3 cellular contexts compared by ENCODE assay signal in the genomic region with DNA sequence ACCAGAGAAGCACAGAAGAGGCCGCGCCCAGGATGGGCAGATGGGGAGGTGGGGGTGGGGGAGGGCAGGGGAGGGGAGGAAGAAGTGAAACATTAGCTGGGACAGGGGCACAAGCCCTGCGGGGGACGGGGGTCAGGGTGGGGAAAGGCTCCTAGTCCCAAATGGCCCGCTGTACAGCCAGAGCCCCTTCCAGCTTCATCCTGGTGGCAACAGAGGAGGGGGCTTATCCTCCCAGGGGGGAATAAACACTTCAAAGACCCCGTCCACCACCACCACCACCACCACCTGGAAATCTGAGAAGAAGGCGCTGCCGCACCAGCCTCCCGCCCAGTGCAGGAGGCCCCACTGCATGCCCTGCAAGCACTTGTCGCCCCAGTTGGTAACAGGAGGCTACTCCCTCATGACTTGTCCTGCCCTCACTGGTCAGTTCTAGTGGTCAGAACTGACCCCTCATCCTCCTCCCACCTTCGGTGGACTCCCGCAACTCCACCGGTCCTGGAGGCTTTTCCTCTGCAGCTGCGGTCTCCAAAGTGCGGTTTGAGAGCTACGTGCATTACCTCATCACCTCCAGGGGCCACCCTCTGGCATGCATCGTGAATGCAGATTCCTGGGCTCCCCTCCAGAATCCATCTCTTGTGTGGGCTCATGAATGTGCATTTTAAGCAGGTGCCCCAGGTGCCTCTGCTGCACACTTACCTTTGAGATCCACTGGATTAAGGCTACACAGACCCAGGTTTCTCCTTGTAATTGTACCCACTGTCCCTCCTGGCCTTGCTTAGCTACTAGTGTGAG.
TF ChIP-seq lines count a peak whose summit lies in the region.

No MANE protein-coding gene starts in this region.

TF ChIP-seq in A549, 52 proteins besides CTCF, POLR2A, EP300 and RAD21:
- TF ChIP-seq, protein P1, sequence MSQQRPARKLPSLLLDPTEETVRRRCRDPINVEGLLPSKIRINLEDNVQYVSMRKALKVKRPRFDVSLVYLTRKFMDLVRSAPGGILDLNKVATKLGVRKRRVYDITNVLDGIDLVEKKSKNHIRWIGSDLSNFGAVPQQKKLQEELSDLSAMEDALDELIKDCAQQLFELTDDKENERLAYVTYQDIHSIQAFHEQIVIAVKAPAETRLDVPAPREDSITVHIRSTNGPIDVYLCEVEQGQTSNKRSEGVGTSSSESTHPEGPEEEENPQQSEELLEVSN (IDR thresholded peaks at IDR 0.05; ENCODE audit: borderline replicate concordance, low read depth) = no peak
- TF ChIP-seq JUNB (IDR thresholded peaks at IDR 0.05) = no peak
- TF ChIP-seq ZSCAN20 (CRISPR knock-in tag; IDR thresholded peaks at IDR 0.05) = no peak
- TF ChIP-seq HOXB13 (CRISPR knock-in tag; IDR thresholded peaks at IDR 0.05; ENCODE audit: low read depth) = no peak
- no peak for TF ChIP-seq KDM1A (IDR thresholded peaks at IDR 0.05; ENCODE audit: low read depth)
- no peak for TF ChIP-seq PHF8 (IDR thresholded peaks at IDR 0.05; ENCODE audit: borderline replicate concordance, low read depth)
- no peak for TF ChIP-seq NR3C1 (IDR thresholded peaks at IDR 0.05)

TF ChIP-seq in GM23338, 12 proteins besides CTCF, POLR2A, EP300 and RAD21 (continues in another document):
- TF ChIP-seq, protein P2, sequence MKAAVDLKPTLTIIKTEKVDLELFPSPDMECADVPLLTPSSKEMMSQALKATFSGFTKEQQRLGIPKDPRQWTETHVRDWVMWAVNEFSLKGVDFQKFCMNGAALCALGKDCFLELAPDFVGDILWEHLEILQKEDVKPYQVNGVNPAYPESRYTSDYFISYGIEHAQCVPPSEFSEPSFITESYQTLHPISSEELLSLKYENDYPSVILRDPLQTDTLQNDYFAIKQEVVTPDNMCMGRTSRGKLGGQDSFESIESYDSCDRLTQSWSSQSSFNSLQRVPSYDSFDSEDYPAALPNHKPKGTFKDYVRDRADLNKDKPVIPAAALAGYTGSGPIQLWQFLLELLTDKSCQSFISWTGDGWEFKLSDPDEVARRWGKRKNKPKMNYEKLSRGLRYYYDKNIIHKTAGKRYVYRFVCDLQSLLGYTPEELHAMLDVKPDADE (IDR thresholded peaks at IDR 0.05) = no peak
- no peak for TF ChIP-seq CREB1 (CRISPR knock-in tag; IDR thresholded peaks at IDR 0.05; ENCODE audit: low read depth)
- TF ChIP-seq NANOG (IDR thresholded peaks at IDR 0.05; ENCODE audit: borderline replicate concordance) = no peak
- TF ChIP-seq, protein P3, sequence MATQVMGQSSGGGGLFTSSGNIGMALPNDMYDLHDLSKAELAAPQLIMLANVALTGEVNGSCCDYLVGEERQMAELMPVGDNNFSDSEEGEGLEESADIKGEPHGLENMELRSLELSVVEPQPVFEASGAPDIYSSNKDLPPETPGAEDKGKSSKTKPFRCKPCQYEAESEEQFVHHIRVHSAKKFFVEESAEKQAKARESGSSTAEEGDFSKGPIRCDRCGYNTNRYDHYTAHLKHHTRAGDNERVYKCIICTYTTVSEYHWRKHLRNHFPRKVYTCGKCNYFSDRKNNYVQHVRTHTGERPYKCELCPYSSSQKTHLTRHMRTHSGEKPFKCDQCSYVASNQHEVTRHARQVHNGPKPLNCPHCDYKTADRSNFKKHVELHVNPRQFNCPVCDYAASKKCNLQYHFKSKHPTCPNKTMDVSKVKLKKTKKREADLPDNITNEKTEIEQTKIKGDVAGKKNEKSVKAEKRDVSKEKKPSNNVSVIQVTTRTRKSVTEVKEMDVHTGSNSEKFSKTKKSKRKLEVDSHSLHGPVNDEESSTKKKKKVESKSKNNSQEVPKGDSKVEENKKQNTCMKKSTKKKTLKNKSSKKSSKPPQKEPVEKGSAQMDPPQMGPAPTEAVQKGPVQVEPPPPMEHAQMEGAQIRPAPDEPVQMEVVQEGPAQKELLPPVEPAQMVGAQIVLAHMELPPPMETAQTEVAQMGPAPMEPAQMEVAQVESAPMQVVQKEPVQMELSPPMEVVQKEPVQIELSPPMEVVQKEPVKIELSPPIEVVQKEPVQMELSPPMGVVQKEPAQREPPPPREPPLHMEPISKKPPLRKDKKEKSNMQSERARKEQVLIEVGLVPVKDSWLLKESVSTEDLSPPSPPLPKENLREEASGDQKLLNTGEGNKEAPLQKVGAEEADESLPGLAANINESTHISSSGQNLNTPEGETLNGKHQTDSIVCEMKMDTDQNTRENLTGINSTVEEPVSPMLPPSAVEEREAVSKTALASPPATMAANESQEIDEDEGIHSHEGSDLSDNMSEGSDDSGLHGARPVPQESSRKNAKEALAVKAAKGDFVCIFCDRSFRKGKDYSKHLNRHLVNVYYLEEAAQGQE (IDR thresholded peaks at IDR 0.05; ENCODE audit: unreplicated experiment) = no peak

TF ChIP-seq in HepG2, 621 proteins besides CTCF, POLR2A, EP300 and RAD21:
- TF ChIP-seq, protein P4, sequence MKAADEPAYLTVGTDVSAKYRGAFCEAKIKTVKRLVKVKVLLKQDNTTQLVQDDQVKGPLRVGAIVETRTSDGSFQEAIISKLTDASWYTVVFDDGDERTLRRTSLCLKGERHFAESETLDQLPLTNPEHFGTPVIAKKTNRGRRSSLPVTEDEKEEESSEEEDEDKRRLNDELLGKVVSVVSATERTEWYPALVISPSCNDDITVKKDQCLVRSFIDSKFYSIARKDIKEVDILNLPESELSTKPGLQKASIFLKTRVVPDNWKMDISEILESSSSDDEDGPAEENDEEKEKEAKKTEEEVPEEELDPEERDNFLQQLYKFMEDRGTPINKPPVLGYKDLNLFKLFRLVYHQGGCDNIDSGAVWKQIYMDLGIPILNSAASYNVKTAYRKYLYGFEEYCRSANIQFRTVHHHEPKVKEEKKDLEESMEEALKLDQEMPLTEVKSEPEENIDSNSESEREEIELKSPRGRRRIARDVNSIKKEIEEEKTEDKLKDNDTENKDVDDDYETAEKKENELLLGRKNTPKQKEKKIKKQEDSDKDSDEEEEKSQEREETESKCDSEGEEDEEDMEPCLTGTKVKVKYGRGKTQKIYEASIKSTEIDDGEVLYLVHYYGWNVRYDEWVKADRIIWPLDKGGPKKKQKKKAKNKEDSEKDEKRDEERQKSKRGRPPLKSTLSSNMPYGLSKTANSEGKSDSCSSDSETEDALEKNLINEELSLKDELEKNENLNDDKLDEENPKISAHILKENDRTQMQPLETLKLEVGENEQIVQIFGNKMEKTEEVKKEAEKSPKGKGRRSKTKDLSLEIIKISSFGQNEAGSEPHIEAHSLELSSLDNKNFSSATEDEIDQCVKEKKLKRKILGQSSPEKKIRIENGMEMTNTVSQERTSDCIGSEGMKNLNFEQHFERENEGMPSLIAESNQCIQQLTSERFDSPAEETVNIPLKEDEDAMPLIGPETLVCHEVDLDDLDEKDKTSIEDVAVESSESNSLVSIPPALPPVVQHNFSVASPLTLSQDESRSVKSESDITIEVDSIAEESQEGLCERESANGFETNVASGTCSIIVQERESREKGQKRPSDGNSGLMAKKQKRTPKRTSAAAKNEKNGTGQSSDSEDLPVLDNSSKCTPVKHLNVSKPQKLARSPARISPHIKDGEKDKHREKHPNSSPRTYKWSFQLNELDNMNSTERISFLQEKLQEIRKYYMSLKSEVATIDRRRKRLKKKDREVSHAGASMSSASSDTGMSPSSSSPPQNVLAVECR (CRISPR knock-in tag; IDR thresholded peaks at IDR 0.05; ENCODE audit: borderline replicate concordance) = no peak
- TF ChIP-seq ZFP1 (CRISPR knock-in tag; IDR thresholded peaks at IDR 0.05) (no peak), ZFP62 (CRISPR knock-in tag; IDR thresholded peaks at IDR 0.05) (no peak), BORCS8-MEF2B (CRISPR knock-in tag; IDR thresholded peaks at IDR 0.05) (no peak), ZNF225 (CRISPR knock-in tag; IDR thresholded peaks at IDR 0.05) (no peak), MAFK (conservative IDR thresholded peaks at IDR 0.05 in 1 of 2, IDR thresholded peaks at IDR 0.05 in 1 of 2; ENCODE audit: low read length in 2 of 2) (no peak)
